In the genomic region with DNA sequence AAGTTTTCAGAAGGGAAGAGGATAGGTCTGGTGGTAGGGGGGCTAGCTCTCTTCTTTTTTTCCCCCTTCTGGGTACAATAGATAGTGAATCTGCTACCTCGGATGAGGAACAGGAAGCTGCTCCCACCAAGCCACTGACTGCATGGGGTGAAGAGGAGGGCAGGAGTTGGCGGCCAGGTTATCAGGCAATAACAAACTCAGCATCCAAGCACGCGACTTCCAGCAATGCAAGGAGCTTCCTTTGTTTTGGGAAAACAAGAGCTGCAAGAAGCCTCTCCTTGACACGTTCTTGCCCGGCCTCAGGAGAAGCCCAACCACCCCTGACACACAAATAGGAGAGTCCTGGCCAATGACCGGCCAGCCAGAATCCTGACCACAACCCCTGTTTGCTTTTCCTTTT, we compare ENCODE assay signal across 19 cellular contexts. TPM values are rescaled to one million over a fixed set of nuclear protein-coding genes. Genes with fewer than 3 reads are reported as not detected.
DNase-seq lines count a peak whose midpoint lies in the region; ATAC-seq, FAIRE-seq and TF ChIP-seq lines count a peak whose summit lies in the region.
"Had no signal": no experiment of that assay in that cellular context is flagged by ENCODE, and none has a peak within 500 bp of the region (broad histone marks: within the 10 kb centered on the region; RNA-seq: fewer than 3 reads in every experiment).

No MANE protein-coding gene starts in this region.

- H3K9ac ChIP-seq in K562 (ENCODE audit: insufficient read depth in 1 of 2, low read depth in 2 of 2, low read length in 2 of 2): no peak overlapping the region
- H3K9ac ChIP-seq: GM23248, KMS-11 had no signal

- no peak for DNase-seq in left ventricle myocardium inferior
- DNase-seq in cardiac septum (ENCODE audit: low spot score): no peak
- DNase-seq in OCI-M1 (lab: John Stamatoyannopoulos, UW): peak; percentile 92
- peak; percentile 16 to 67 (median 29) for DNase-seq in K562 (ENCODE audit: extremely low read depth in 1 of 4, low spot score in 3 of 4)
- peak; percentile 31 for DNase-seq in iPS-NIHi7 (ENCODE audit: extremely low spot score)
- no peak for DNase-seq in HCEC 1CT
- DNase-seq in lower lobe of right lung: no peak
- DNase-seq: CD8-positive, alpha-beta T cell; DMS79 treated with DMSO at 0.1 percent for 48 hours; GM23248; NCI-H1417 treated with DMSO at 0.1 percent for 48 hours; NCI-H1930; NCI-H748 treated with DMSO at 0.1 percent for 48 hours; PC-9 had no signal

- in situ Hi-C loops in K562 (cut with MboI): no loop called here

- no peak for TF ChIP-seq RAD21 in K562 (CRISPR knock-in tag; conservative IDR thresholded peaks at IDR 0.05 in 1 of 2, IDR thresholded peaks at IDR 0.05 in 1 of 2)

- whole genome bisulfite sequencing in K562 (ENCODE audit: insufficient coverage, low coverage, missing lambda C conversion rate): 0% methylated on average over 7 of the region's 7 CpGs

- H3K27ac ChIP-seq in left ventricle myocardium inferior (replicated peaks) (peak overlapping the region; percentile 9), K562 (ENCODE audit: extremely low read depth, low read depth, low read length) (no peak overlapping the region), lower lobe of right lung (no peak overlapping the region)
- H3K27ac ChIP-seq: GM23248, KMS-11, PC-9 had no signal

- H3K4me3 ChIP-seq in left ventricle myocardium inferior (no peak overlapping the region), K562 (no peak overlapping the region), lower lobe of right lung (no peak overlapping the region)
- H3K4me3 ChIP-seq: GM23248, PC-9 had no signal

- no peak for TF ChIP-seq EP300 in K562 (IDR thresholded peaks at IDR 0.05; ENCODE audit: low read length)

- no peaks in the 10 kb centered on the region for H3K79me2 ChIP-seq in K562 (ENCODE audit: control insufficient read depth, insufficient read depth, low read length)

- H3K36me3 ChIP-seq in left ventricle myocardium inferior (no peaks in the 10 kb centered on the region), K562 (ENCODE audit: control insufficient read depth, insufficient read depth, low read length) (no peaks in the 10 kb centered on the region), lower lobe of right lung (no peaks in the 10 kb centered on the region)

- intact Hi-C loops in left ventricle myocardium inferior (cut with micrococcal nuclease) (loop anchor here (10.0 kb wide), 1 partner anchor 64 kb away; the partner anchor contains the start of gene IHH), cardiac septum (cut with DNase I) (no loop called here), K562 (cut with micrococcal nuclease) (no loop called here), lower lobe of right lung (cut with DNase I) (no loop called here)

- H3K4me1 ChIP-seq in left ventricle myocardium inferior (peaks cover 37% of the 10 kb centered on the region), K562 (replicated peaks in 1 of 2; ENCODE audit: control insufficient read depth in 2 of 2, insufficient read depth in 2 of 2, low read length in 2 of 2) (peaks cover 21 to 35% of the 10 kb centered on the region in 2 experiments), lower lobe of right lung (peaks cover 43% of the 10 kb centered on the region)

- CTCF ChIA-PET in K562 (lab: Yijun Ruan, JAX; ENCODE audit: low intra/inter-chr PET ratio): no interaction called here

- H4K20me1 ChIP-seq in K562 (replicated peaks; ENCODE audit: control insufficient read depth, insufficient read depth, low read length): no peaks in the 10 kb centered on the region

- TF ChIP-seq CTCF in left ventricle myocardium inferior (IDR thresholded peaks at IDR 0.05; ENCODE audit: borderline replicate concordance) (no peak), K562 (IDR thresholded peaks at IDR 0.05 in 2 of 3, conservative IDR thresholded peaks at IDR 0.05 in 1 of 3; ENCODE audit: insufficient read depth in 2 of 3, low read depth in 1 of 3, low read length in 3 of 3) (no peak), lower lobe of right lung (IDR thresholded peaks at IDR 0.05) (no peak)

- FAIRE-seq in K562 (lab: Jason Lieb, UNC): no peak
- FAIRE-seq: G401.6, GM12891, GM18507 had no signal

- BruUV-seq in K562 (replicated peaks; lab: Mats Ljungman, UMichigan): no TSS peak

- H3K9me3 ChIP-seq in left ventricle myocardium inferior (replicated peaks) (no peaks in the 10 kb centered on the region), K562 (replicated peaks; ENCODE audit: control insufficient read depth, insufficient read depth, low read depth, low read length) (no peaks in the 10 kb centered on the region), lower lobe of right lung (no peaks in the 10 kb centered on the region)

- H3K4me2 ChIP-seq in K562 (ENCODE audit: insufficient read depth, low read length): peak overlapping the region; percentile 30
- H3K4me2 ChIP-seq: KMS-11, PC-9 had no signal

- H3K9me1 ChIP-seq in K562 (ENCODE audit: control insufficient read depth, insufficient read depth, low read length): peaks cover 3% of the 10 kb centered on the region

- no peak for TF ChIP-seq POLR2A in K562 (conservative IDR thresholded peaks at IDR 0.05)

- ATAC-seq in K562 (peak; percentile 37), lower lobe of right lung (no peak), GM19397 (IDR thresholded peaks at IDR 0.05; ENCODE audit: unreplicated experiment) (no peak)
- ATAC-seq: CD8-positive, alpha-beta T cell had no signal

- H3K27me3 ChIP-seq in left ventricle myocardium inferior (ENCODE audit: low read depth) (no peaks in the 10 kb centered on the region), K562 (ENCODE audit: control insufficient read depth in 2 of 2, insufficient read depth in 2 of 2, low read length in 2 of 2) (no peaks in the 10 kb centered on the region), lower lobe of right lung (ENCODE audit: low read depth) (no peaks in the 10 kb centered on the region)

- POLR2A ChIA-PET in K562 (lab: Yijun Ruan, JAX): no interaction called here

- no peak overlapping the region for H2AFZ ChIP-seq in K562 (ENCODE audit: low read depth, low read length)
- H2AFZ ChIP-seq: GM23248, PC-9 had no signal

RNA-seq across cellular contexts. Expression of gene NHEJ1, which starts 32.2 kb away (rescaled TPM):
- total RNA-seq in left ventricle myocardium inferior (6.4 TPM), cardiac septum (6.7 TPM), K562 (2014; rRNA removed) (9.0 and 13.8 TPM in 2 replicates), K562 (2014; rRNA removed; fragmentation: Illumina TruSeq; extraction: Trizol) (13.6 and 13.9 TPM in 2 replicates), K562 (2015; rRNA removed; fragmentation: Illumina TruSeq; extraction: Trizol) (10.6 and 10.7 TPM in 2 replicates), K562 (2021) (9.7 and 12.2 TPM in 2 replicates), lower lobe of right lung (13.0 TPM)
- total RNA-seq in K562 (2011; cell fraction: chromatin; rRNA removed; ENCODE audit: low replicate concordance): 14.9 and 15.2 TPM in 2 replicates
- 8.8 and 9.3 TPM in 2 replicates for total RNA-seq in K562 (2011; cell fraction: nucleolus; rRNA removed)
- total RNA-seq in K562 (2011; cell fraction: nucleoplasm; rRNA removed): 14.0 and 18.3 TPM in 2 replicates
- polyA plus RNA-seq in K562 (2011; rRNA removed) (18.9 and 19.8 TPM in 2 replicates), K562 (2014; fragmentation: Illumina TruSeq; extraction: Trizol) (15.6 and 15.8 TPM in 2 replicates), K562 (2014; fragmentation: Nextera tagmentation; extraction: Ambion mirVana) (10 to 100 TPM; 16.5 to 23.7 TPM), K562 (2014; rRNA removed) (9.3 and 11.6 TPM in 2 replicates)
- polyA plus RNA-seq in K562 (2011; cell fraction: cytosol; rRNA removed): 16.7 and 18.2 TPM in 2 replicates
- 6.4 and 6.7 TPM in 2 replicates for polyA plus RNA-seq in K562 (2011; cell fraction: nucleus; rRNA removed)
- polyA plus RNA-seq in K562 (2012): 10.7 and 11.7 TPM in 2 replicates
- polyA minus RNA-seq in K562 (2011; rRNA and poly(A)+ RNA removed): 26.7 and 35.3 TPM in 2 replicates
- polyA minus RNA-seq in K562 (2011; cell fraction: cytosol; rRNA and poly(A)+ RNA removed): 11.5 and 18.6 TPM in 2 replicates
- polyA minus RNA-seq in K562 (2011; cell fraction: nucleus; rRNA and poly(A)+ RNA removed): 6.9 and 10.7 TPM in 2 replicates

RNA-seq across cellular contexts. Expression of gene SLC23A3, which starts 41.4 kb away (rescaled TPM):
- total RNA-seq in left ventricle myocardium inferior (0.58 TPM), cardiac septum (0.48 TPM), K562 (2014; rRNA removed) (0.27 TPM in 1 of 2 replicates, not detected in the other), K562 (2014; rRNA removed; fragmentation: Illumina TruSeq; extraction: Trizol) (0.06 and 0.11 TPM in 2 replicates), K562 (2015; rRNA removed; fragmentation: Illumina TruSeq; extraction: Trizol) (0.19 and 0.22 TPM in 2 replicates), K562 (2021) (0.60 and 0.64 TPM in 2 replicates), lower lobe of right lung (3.4 TPM)
- total RNA-seq in K562 (2011; cell fraction: chromatin; rRNA removed; ENCODE audit: low replicate concordance): 2.7 and 4.7 TPM in 2 replicates
- total RNA-seq in K562 (2011; cell fraction: nucleolus; rRNA removed): 2.0 and 3.6 TPM in 2 replicates
- 3.9 and 5.8 TPM in 2 replicates for total RNA-seq in K562 (2011; cell fraction: nucleoplasm; rRNA removed)
- polyA plus RNA-seq in K562 (2011; rRNA removed) (0.25 and 0.65 TPM in 2 replicates), K562 (2014; fragmentation: Illumina TruSeq; extraction: Trizol) (0.14 and 0.16 TPM in 2 replicates), K562 (2014; fragmentation: Nextera tagmentation; extraction: Ambion mirVana) (under 1 TPM; 0.06 to 0.07 TPM), K562 (2014; rRNA removed) (0.07 TPM in 1 of 2 replicates, not detected in the other)
- 0.09 and 0.22 TPM in 2 replicates for polyA plus RNA-seq in K562 (2011; cell fraction: cytosol; rRNA removed)
- polyA plus RNA-seq in K562 (2011; cell fraction: nucleus; rRNA removed): 2.5 and 3.6 TPM in 2 replicates
- 0.36 and 0.96 TPM in 2 replicates for polyA plus RNA-seq in K562 (2012)
- polyA minus RNA-seq in K562 (2011; rRNA and poly(A)+ RNA removed): 0.21 and 0.33 TPM in 2 replicates
- not detected in 2 replicates for polyA minus RNA-seq in K562 (2011; cell fraction: cytosol; rRNA and poly(A)+ RNA removed)
- 0.54 and 0.56 TPM in 2 replicates for polyA minus RNA-seq in K562 (2011; cell fraction: nucleus; rRNA and poly(A)+ RNA removed)

RNA-seq across cellular contexts. Expression of gene CNPPD1, which starts 48.3 kb away (rescaled TPM):
- total RNA-seq in left ventricle myocardium inferior (58.1 TPM), cardiac septum (67.6 TPM), K562 (2014; rRNA removed) (30.5 and 32.2 TPM in 2 replicates), K562 (2014; rRNA removed; fragmentation: Illumina TruSeq; extraction: Trizol) (16.3 and 17.4 TPM in 2 replicates), K562 (2015; rRNA removed; fragmentation: Illumina TruSeq; extraction: Trizol) (22.3 and 23.3 TPM in 2 replicates), K562 (2021) (51.6 and 53.5 TPM in 2 replicates), lower lobe of right lung (67.7 TPM)
- 15.9 and 42.4 TPM in 2 replicates for total RNA-seq in K562 (2011; cell fraction: chromatin; rRNA removed; ENCODE audit: low replicate concordance)
- total RNA-seq in K562 (2011; cell fraction: nucleolus; rRNA removed): 40.1 and 42.0 TPM in 2 replicates
- total RNA-seq in K562 (2011; cell fraction: nucleoplasm; rRNA removed): 29.1 and 32.6 TPM in 2 replicates
- polyA plus RNA-seq in K562 (2011; rRNA removed) (27.0 and 33.6 TPM in 2 replicates), K562 (2014; fragmentation: Illumina TruSeq; extraction: Trizol) (30.4 and 38.0 TPM in 2 replicates), K562 (2014; fragmentation: Nextera tagmentation; extraction: Ambion mirVana) (10 to 100 TPM in 1 of 2 experiments, 1 to 10 TPM in 1; 9.9 to 21.9 TPM), K562 (2014; rRNA removed) (35.9 and 39.8 TPM in 2 replicates)
- polyA plus RNA-seq in K562 (2011; cell fraction: cytosol; rRNA removed): 37.6 and 54.6 TPM in 2 replicates
- polyA plus RNA-seq in K562 (2011; cell fraction: nucleus; rRNA removed): 53.3 and 68.5 TPM in 2 replicates
- polyA plus RNA-seq in K562 (2012): 46.6 and 49.9 TPM in 2 replicates
- polyA minus RNA-seq in K562 (2011; rRNA and poly(A)+ RNA removed): 13.7 and 15.0 TPM in 2 replicates
- polyA minus RNA-seq in K562 (2011; cell fraction: cytosol; rRNA and poly(A)+ RNA removed): 10.4 and 13.8 TPM in 2 replicates
- 7.1 and 9.6 TPM in 2 replicates for polyA minus RNA-seq in K562 (2011; cell fraction: nucleus; rRNA and poly(A)+ RNA removed)

RNA-seq across cellular contexts. Expression of gene RETREG2, which starts 49.7 kb away (rescaled TPM):
- total RNA-seq in left ventricle myocardium inferior (29.9 TPM), cardiac septum (31.2 TPM), K562 (2014; rRNA removed) (19.2 and 19.9 TPM in 2 replicates), K562 (2014; rRNA removed; fragmentation: Illumina TruSeq; extraction: Trizol) (13.2 and 16.0 TPM in 2 replicates), K562 (2015; rRNA removed; fragmentation: Illumina TruSeq; extraction: Trizol) (18.5 and 19.2 TPM in 2 replicates), K562 (2021) (32.1 TPM in 2 replicates), lower lobe of right lung (82.3 TPM)
- total RNA-seq in K562 (2011; cell fraction: chromatin; rRNA removed; ENCODE audit: low replicate concordance): 69.1 and 138 TPM in 2 replicates
- 103 and 107 TPM in 2 replicates for total RNA-seq in K562 (2011; cell fraction: nucleolus; rRNA removed)
- 90.0 and 101 TPM in 2 replicates for total RNA-seq in K562 (2011; cell fraction: nucleoplasm; rRNA removed)
- polyA plus RNA-seq in K562 (2011; rRNA removed) (40.1 and 40.6 TPM in 2 replicates), K562 (2014; fragmentation: Illumina TruSeq; extraction: Trizol) (20.5 and 22.1 TPM in 2 replicates), K562 (2014; fragmentation: Nextera tagmentation; extraction: Ambion mirVana) (10 to 100 TPM in 1 of 2 experiments, 1 to 10 TPM in 1; 4.9 to 22.6 TPM), K562 (2014; rRNA removed) (18.7 and 19.2 TPM in 2 replicates)
- 39.4 and 45.9 TPM in 2 replicates for polyA plus RNA-seq in K562 (2011; cell fraction: cytosol; rRNA removed)
- 94.6 and 99.4 TPM in 2 replicates for polyA plus RNA-seq in K562 (2011; cell fraction: nucleus; rRNA removed)
- 23.0 and 32.5 TPM in 2 replicates for polyA plus RNA-seq in K562 (2012)
- 35.8 and 54.1 TPM in 2 replicates for polyA minus RNA-seq in K562 (2011; rRNA and poly(A)+ RNA removed)
- polyA minus RNA-seq in K562 (2011; cell fraction: cytosol; rRNA and poly(A)+ RNA removed): 18.1 and 28.9 TPM in 2 replicates
- 38.9 and 61.0 TPM in 2 replicates for polyA minus RNA-seq in K562 (2011; cell fraction: nucleus; rRNA and poly(A)+ RNA removed)

Comparison
In these comparisons a context has a peak if more than half of its experiments do, and no peak if none do; other contexts are left out.
1. DNase-seq: peak in OCI-M1 (single experiment), K562 (4 of 4) and iPS-NIHi7 (single experiment); none in left ventricle myocardium inferior (single experiment), cardiac septum (single experiment), HCEC 1CT (single experiment) and lower lobe of right lung (single experiment).